ENCODE assay signal across 8 cellular contexts in the genomic region with DNA sequence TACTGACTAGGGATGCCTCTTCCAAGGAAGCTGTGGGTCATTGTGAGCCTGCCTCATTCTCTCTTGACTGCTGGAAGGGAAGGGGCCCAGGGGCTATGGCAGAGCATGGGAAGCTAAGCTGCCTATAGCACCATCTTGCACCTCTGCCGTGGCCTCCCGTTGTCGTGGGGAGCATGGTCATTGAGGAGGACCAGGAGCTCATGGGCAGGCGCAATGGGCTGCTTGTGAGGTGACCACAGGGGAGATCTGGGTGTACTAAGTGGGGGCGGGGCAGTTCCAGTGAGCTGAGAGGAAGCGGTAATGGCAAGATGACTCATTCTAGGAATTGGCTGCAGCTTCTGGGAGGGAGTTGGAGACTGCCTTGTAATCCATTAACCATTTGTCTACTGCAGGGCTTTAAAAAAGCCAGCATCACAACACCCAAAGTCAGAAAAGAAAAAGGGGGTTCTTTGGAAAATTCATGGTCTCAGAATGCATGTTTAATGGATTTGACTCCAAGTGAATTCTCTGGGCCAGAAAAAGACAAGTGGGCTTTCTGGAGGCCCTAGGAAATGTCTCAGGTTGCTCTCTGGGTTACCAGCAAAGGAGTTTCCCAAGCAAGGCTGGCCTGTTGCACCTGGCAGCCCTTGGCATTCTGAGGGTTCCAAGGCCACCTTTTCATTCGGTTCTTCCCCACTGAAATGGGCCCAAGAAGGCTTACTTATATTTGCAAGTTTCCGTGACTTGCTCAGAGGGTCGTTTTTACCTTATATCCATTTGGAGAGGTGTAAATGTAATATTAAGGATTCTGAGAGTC. TPM values are rescaled to one million over a fixed set of nuclear protein-coding genes. Genes with fewer than 3 reads are reported as not detected.
DNase-seq lines count a peak whose midpoint lies in the region; ATAC-seq and TF ChIP-seq lines count a peak whose summit lies in the region.
"Had no signal": no experiment of that assay in that cellular context is flagged by ENCODE, and none has a peak within 500 bp of the region (broad histone marks: within the 10 kb centered on the region; RNA-seq: fewer than 3 reads in every experiment).

No MANE protein-coding gene starts in this region.

- peak; percentile 76 for DNase-seq in T-helper 2 cell treated with Interferon-gamma antibody and Interleukin-4, amounts not matched to agents 5 μg/mL and 100 μg/mL, for 36 hours (ENCODE audit: low spot score)
- peak; percentile 95 for DNase-seq in brain microvascular endothelial cell
- DNase-seq in smooth muscle cell (lab: John Stamatoyannopoulos, UW; ENCODE audit: unreplicated experiment), result peak; percentile 53

- no peaks in the 10 kb centered on the region for H3K9me3 ChIP-seq in iPS-20b (ENCODE audit: insufficient read depth, low read depth, low read length)
- H3K9me3 ChIP-seq in smooth muscle cell (replicated peaks; ENCODE audit: low read depth), result no peaks in the 10 kb centered on the region

- no peak overlapping the region for H2AFZ ChIP-seq in smooth muscle cell (ENCODE audit: low read depth)

- peaks cover 50% of the 10 kb centered on the region for H4K20me1 ChIP-seq in smooth muscle cell (ENCODE audit: low read depth)

- peak; percentile 11 for ATAC-seq in HG03442 (IDR thresholded peaks at IDR 0.05; ENCODE audit: unreplicated experiment)
- no peak for ATAC-seq in HG02588 (IDR thresholded peaks at IDR 0.05; ENCODE audit: unreplicated experiment)

- WGBS in smooth muscle cell (ENCODE audit: low lambda C conversion rate), result 20% methylated on average over 9 of the region's 9 CpGs

- H3K27ac Mint-ChIP-seq in T-helper 2 cell treated with Interferon-gamma antibody and Interleukin-4, amounts not matched to agents 5 μg/mL and 100 μg/mL, for 36 hours, result peak overlapping the region; percentile 89
- H3K27ac Mint-ChIP-seq: mesothelial cell of epicardium had no signal

- H3K9ac ChIP-seq in iPS-20b (ENCODE audit: low read depth, low read length) (no peak overlapping the region; the same call in 1 of the 2 replicates), smooth muscle cell (ENCODE audit: low read depth) (peak overlapping the region; percentile 60)

- peaks cover 82% of the 10 kb centered on the region for H3K4me1 Mint-ChIP-seq in T-helper 2 cell treated with Interferon-gamma antibody and Interleukin-4, amounts not matched to agents 5 μg/mL and 100 μg/mL, for 36 hours (ENCODE audit: low read depth)

- in situ Hi-C loops in brain microvascular endothelial cell (cut with HindIII; ENCODE audit: low pct_ligation_motif_present, low sequenced_read_pairs), result no loop called here

- H3K27ac ChIP-seq in brain microvascular endothelial cell, result peak overlapping the region; percentile 94
- H3K27ac ChIP-seq in iPS-20b (ENCODE audit: low read length), result no peak overlapping the region
- H3K27ac ChIP-seq in smooth muscle cell (ENCODE audit: low read depth), result peak overlapping the region; percentile 90

- peaks cover 39% of the 10 kb centered on the region for H3K36me3 Mint-ChIP-seq in T-helper 2 cell treated with Interferon-gamma antibody and Interleukin-4, amounts not matched to agents 5 μg/mL and 100 μg/mL, for 36 hours (ENCODE audit: low read depth)
- H3K36me3 Mint-ChIP-seq: mesothelial cell of epicardium had no signal

- peak overlapping the region; percentile 88 for H3K4me2 ChIP-seq in smooth muscle cell

- no peaks in the 10 kb centered on the region for H3K27me3 Mint-ChIP-seq in T-helper 2 cell treated with Interferon-gamma antibody and Interleukin-4, amounts not matched to agents 5 μg/mL and 100 μg/mL, for 36 hours (ENCODE audit: low read depth)

- H3K9me3 Mint-ChIP-seq in T-helper 2 cell treated with Interferon-gamma antibody and Interleukin-4, amounts not matched to agents 5 μg/mL and 100 μg/mL, for 36 hours, result no peaks in the 10 kb centered on the region
- H3K9me3 Mint-ChIP-seq: mesothelial cell of epicardium had no signal

- H3K36me3 ChIP-seq in brain microvascular endothelial cell (replicated peaks) (peaks cover 34% of the 10 kb centered on the region), iPS-20b (ENCODE audit: insufficient read depth, low read depth, low read length) (peaks cover 38% of the 10 kb centered on the region), smooth muscle cell (ENCODE audit: low read depth) (no peaks in the 10 kb centered on the region)

- H3K4me1 ChIP-seq in iPS-20b (ENCODE audit: insufficient read depth, low read length), result peaks cover 38% of the 10 kb centered on the region
- H3K4me1 ChIP-seq in smooth muscle cell (ENCODE audit: low read depth), result peaks cover 39% of the 10 kb centered on the region

- H3K4me3 ChIP-seq in GM12875 (ENCODE audit: low read depth, low read length), result peak overlapping the region; percentile 30
- H3K4me3 ChIP-seq in brain microvascular endothelial cell (ENCODE audit: low read depth, low read length), result peak overlapping the region; percentile 90
- peak overlapping the region; percentile 76 for H3K4me3 ChIP-seq in iPS-20b (ENCODE audit: low read length)
- peak overlapping the region; percentile 86 for H3K4me3 ChIP-seq in smooth muscle cell

- no peaks in the 10 kb centered on the region for H3K27me3 ChIP-seq in brain microvascular endothelial cell (replicated peaks)
- peaks cover 41% of the 10 kb centered on the region for H3K27me3 ChIP-seq in iPS-20b (ENCODE audit: insufficient read depth, low read length)
- H3K27me3 ChIP-seq in smooth muscle cell (ENCODE audit: low read depth), result no peaks in the 10 kb centered on the region

- TF ChIP-seq CTCF in GM12875 (IDR thresholded peaks at IDR 0.05; ENCODE audit: borderline replicate concordance, insufficient read depth, low read depth, low read length) (no peak), brain microvascular endothelial cell (IDR thresholded peaks at IDR 0.05; ENCODE audit: low read depth, low read length, missing control alignments) (no peak), smooth muscle cell (IDR thresholded peaks at IDR 0.05; ENCODE audit: borderline replicate concordance, insufficient read depth, poor library complexity, severe bottlenecking) (no peak)

- H3K79me2 ChIP-seq in smooth muscle cell (ENCODE audit: low read depth), result peaks cover 48% of the 10 kb centered on the region

- peak overlapping the region; percentile 90 for H3K4me3 Mint-ChIP-seq in T-helper 2 cell treated with Interferon-gamma antibody and Interleukin-4, amounts not matched to agents 5 μg/mL and 100 μg/mL, for 36 hours
- H3K4me3 Mint-ChIP-seq: mesothelial cell of epicardium had no signal

- peaks cover 11% of the 10 kb centered on the region for H3F3A ChIP-seq in smooth muscle cell (ENCODE audit: low read depth)

RNA-seq across cellular contexts. Expression of gene DUSP5, which starts 3.6 kb away (rescaled TPM):
- 22.7 and 23.6 TPM in 2 replicates for total RNA-seq in smooth muscle cell
- polyA plus RNA-seq in smooth muscle cell, result 13.6 and 22.6 TPM in 2 replicates

Comparison
In these comparisons a context has a peak if more than half of its experiments do, and no peak if none do; other contexts are left out.
1. H3K4me3 ChIP-seq: peak in every context shown above with its lines; median percentile 90 in brain microvascular endothelial cell; 86 in smooth muscle cell; 76 in iPS-20b; 30 in GM12875.